ENCODE assay signal across 8 cellular contexts in genomic region chr17:55422828-55423164, GRCh38. TPM values are rescaled to one million over a fixed set of nuclear protein-coding genes. Genes with fewer than 3 reads are reported as not detected.
DNase-seq lines count a peak whose midpoint lies in the region; ATAC-seq, FAIRE-seq and TF ChIP-seq lines count a peak whose summit lies in the region.
"Not testable (repeated sequence)": the region's sequence is repeated elsewhere in the genome, so short reads cannot be mapped to it uniquely, and the experiment has no call there.

No MANE protein-coding gene starts in this region.

- TF ChIP-seq CTCF in 22Rv1 (IDR thresholded peaks at IDR 0.05); DND-41 (IDR thresholded peaks at IDR 0.05; ENCODE audit: borderline replicate concordance, extremely low read depth, low read length, poor library complexity, severe bottlenecking); K562 (IDR thresholded peaks at IDR 0.05 in 2 of 3, conservative IDR thresholded peaks at IDR 0.05 in 1 of 3; ENCODE audit: insufficient read depth in 2 of 3, low read depth in 1 of 3, low read length in 3 of 3); nephron progenitor cell (IDR thresholded peaks at IDR 0.05): not testable (repeated sequence)

- H3K27ac ChIP-seq in 22Rv1: peak overlapping the region; percentile 69
- H3K27ac ChIP-seq in DND-41 (ENCODE audit: low read length); K562 (ENCODE audit: extremely low read depth, low read depth, low read length); mesenchymal stem cell (ENCODE audit: low read length, poor library complexity, severe bottlenecking): not testable (repeated sequence)

- not testable (repeated sequence) for H3K18ac ChIP-seq in mesenchymal stem cell (ENCODE audit: low read depth in 1 of 2, low read length in 2 of 2)

- H3K4me1 ChIP-seq in DND-41 (ENCODE audit: insufficient read depth, low read length) (peaks cover 32% of the 10 kb centered on the region), K562 (replicated peaks in 1 of 2; ENCODE audit: control insufficient read depth in 2 of 2, insufficient read depth in 2 of 2, low read length in 2 of 2) (peaks cover 11% of the 10 kb centered on the region in 2 experiments)
- H3K4me1 ChIP-seq in mesenchymal stem cell (ENCODE audit: control insufficient read depth, insufficient read depth, low read depth, low read length): not testable (repeated sequence)

- not testable (repeated sequence) for H3K4me3 ChIP-seq in DND-41 (ENCODE audit: low read depth in 1 of 2, low read length in 2 of 2); K562; mesenchymal stem cell (ENCODE audit: insufficient read depth in 1 of 2, low read depth in 1 of 2, low read length in 2 of 2)

- not testable (repeated sequence) for H2BK120ac ChIP-seq in mesenchymal stem cell (ENCODE audit: low read depth, low read length)

- H3K9ac ChIP-seq in DND-41 (ENCODE audit: low read depth, low read length); K562 (ENCODE audit: insufficient read depth in 1 of 2, low read depth in 2 of 2, low read length in 2 of 2); mesenchymal stem cell (ENCODE audit: low read length): not testable (repeated sequence)

- H3K9me1 ChIP-seq in K562 (ENCODE audit: control insufficient read depth, insufficient read depth, low read length): not testable (repeated sequence)

- H2BK15ac ChIP-seq in mesenchymal stem cell (ENCODE audit: low read depth, poor library complexity, severe bottlenecking): not testable (repeated sequence)

- not testable (repeated sequence) for FAIRE-seq in K562 (lab: Jason Lieb, UNC)

- H3K9me3 ChIP-seq in DND-41 (ENCODE audit: insufficient read depth, low read length, severe bottlenecking); K562 (replicated peaks; ENCODE audit: control insufficient read depth, insufficient read depth, low read depth, low read length); mesenchymal stem cell (ENCODE audit: control insufficient read depth, low read length): not testable (repeated sequence)

- not testable (repeated sequence) for H4K91ac ChIP-seq in mesenchymal stem cell (ENCODE audit: low read length)

- not testable (repeated sequence) for TF ChIP-seq POLR2A in K562 (conservative IDR thresholded peaks at IDR 0.05)

- H3K23ac ChIP-seq in mesenchymal stem cell (ENCODE audit: low read length in 2 of 2): not testable (repeated sequence)

- H2AFZ ChIP-seq in DND-41 (ENCODE audit: low read depth, low read length) (peak overlapping the region; percentile 36; the same call in 1 of the 2 replicates), K562 (ENCODE audit: low read depth, low read length) (peak overlapping the region; percentile 64; the same call in 1 of the 2 replicates)
- not testable (repeated sequence) for H2AFZ ChIP-seq in mesenchymal stem cell (ENCODE audit: low read depth, low read length)

- peak overlapping the region; percentile 7 for H4K8ac ChIP-seq in mesenchymal stem cell (ENCODE audit: low read length)

- BruUV-seq in K562 (replicated peaks; lab: Mats Ljungman, UMichigan): not testable (repeated sequence)

- H3K79me1 ChIP-seq in mesenchymal stem cell (replicated peaks; ENCODE audit: low read length, poor library complexity, severe bottlenecking): peaks cover 17% of the 10 kb centered on the region

- H3K79me2 ChIP-seq in DND-41 (ENCODE audit: insufficient read depth, low read length) (peaks cover 39% of the 10 kb centered on the region), K562 (ENCODE audit: control insufficient read depth, insufficient read depth, low read length) (peaks cover 27% of the 10 kb centered on the region)

- POLR2A ChIA-PET in T-cell (lab: Charles Lee): not testable (repeated sequence)
- POLR2A ChIA-PET in K562 (lab: Yijun Ruan, JAX): interaction anchor here (1.3 kb wide), 1 partner anchor 70 kb away, joined by 3 read pairs; no protein-coding TSS in a partner anchor

- H3K27ac Mint-ChIP-seq in T-cell, nephron progenitor cell: not testable (repeated sequence)
- H3K27ac Mint-ChIP-seq in stimulated activated naive CD8-positive, alpha-beta T cell treated with anti-CD3 and anti-CD28 coated beads, Interleukin-15, Interleukin-2, amounts not matched to agents 100 ng/mL and 50 ng/mL, for 24 hours: peak overlapping the region; percentile 50

- not testable (repeated sequence) for ATAC-seq in DND-41 (ENCODE audit: insufficient read depth, low read depth); T-cell (replicated peaks in 1 of 4); K562

- in situ Hi-C loops in K562 (cut with MboI): not testable (repeated sequence)

- peak overlapping the region in 1 of 2 experiments; percentile 54 for H2BK12ac ChIP-seq in mesenchymal stem cell (ENCODE audit: low read length in 2 of 2)

- H3K14ac ChIP-seq in mesenchymal stem cell (ENCODE audit: low read length in 2 of 2): not testable (repeated sequence)

- H3K27me3 Mint-ChIP-seq in T-cell (peaks cover 18 to 26% of the 10 kb centered on the region in 2 donors), nephron progenitor cell (ENCODE audit: low read depth, poor library complexity) (peaks cover 24% of the 10 kb centered on the region)
- peaks cover 33% of the 10 kb centered on the region for H3K27me3 Mint-ChIP-seq in stimulated activated naive CD8-positive, alpha-beta T cell treated with anti-CD3 and anti-CD28 coated beads, Interleukin-15, Interleukin-2, amounts not matched to agents 100 ng/mL and 50 ng/mL, for 24 hours

- not testable (repeated sequence) for H2BK5ac ChIP-seq in mesenchymal stem cell (ENCODE audit: low read depth, low read length, poor library complexity, severe bottlenecking)

- CTCF ChIA-PET in T-cell (lab: Charles Lee); K562 (lab: Yijun Ruan, JAX; ENCODE audit: low intra/inter-chr PET ratio): not testable (repeated sequence)

- not testable (repeated sequence) for H3K36me3 Mint-ChIP-seq in T-cell
- peaks cover 20% of the 10 kb centered on the region for H3K36me3 Mint-ChIP-seq in nephron progenitor cell (ENCODE audit: low read depth)
- H3K36me3 Mint-ChIP-seq in stimulated activated naive CD8-positive, alpha-beta T cell treated with anti-CD3 and anti-CD28 coated beads, Interleukin-15, Interleukin-2, amounts not matched to agents 100 ng/mL and 50 ng/mL, for 24 hours (ENCODE audit: low read depth): peaks cover 14% of the 10 kb centered on the region

- not testable (repeated sequence) for DNase-seq in DND-41; T-cell; K562 (ENCODE audit: extremely low read depth in 1 of 4, low spot score in 3 of 4); mesenchymal stem cell; nephron progenitor cell
- peak; percentile 33 for DNase-seq in HuH-7.5 (ENCODE audit: low spot score)

- 19% methylated on average over 6 of the region's 6 CpGs for WGBS in K562 (ENCODE audit: insufficient coverage, low coverage, missing lambda C conversion rate)
- 90% methylated on average over 4 of the region's 6 CpGs for WGBS in mesenchymal stem cell

- TF ChIP-seq RAD21 in K562 (CRISPR knock-in tag; conservative IDR thresholded peaks at IDR 0.05 in 1 of 2, IDR thresholded peaks at IDR 0.05 in 1 of 2): not testable (repeated sequence)

- H3K9me3 Mint-ChIP-seq in T-cell; stimulated activated naive CD8-positive, alpha-beta T cell treated with anti-CD3 and anti-CD28 coated beads, Interleukin-15, Interleukin-2, amounts not matched to agents 100 ng/mL and 50 ng/mL, for 24 hours: not testable (repeated sequence)
- peaks cover 14% of the 10 kb centered on the region for H3K9me3 Mint-ChIP-seq in nephron progenitor cell

- H2AK5ac ChIP-seq in mesenchymal stem cell (ENCODE audit: low read length, severe bottlenecking): not testable (repeated sequence)

- peak overlapping the region; percentile 28 to 88 (median 40) for H3K4me3 Mint-ChIP-seq in T-cell
- H3K4me3 Mint-ChIP-seq in nephron progenitor cell: peak overlapping the region; percentile 52
- H3K4me3 Mint-ChIP-seq in stimulated activated naive CD8-positive, alpha-beta T cell treated with anti-CD3 and anti-CD28 coated beads, Interleukin-15, Interleukin-2, amounts not matched to agents 100 ng/mL and 50 ng/mL, for 24 hours: peak overlapping the region; percentile 30

- peaks cover 27 to 32% (median 32%) of the 10 kb centered on the region in 3 donors for H3K4me1 Mint-ChIP-seq in T-cell
- peaks cover 27% of the 10 kb centered on the region for H3K4me1 Mint-ChIP-seq in nephron progenitor cell
- H3K4me1 Mint-ChIP-seq in stimulated activated naive CD8-positive, alpha-beta T cell treated with anti-CD3 and anti-CD28 coated beads, Interleukin-15, Interleukin-2, amounts not matched to agents 100 ng/mL and 50 ng/mL, for 24 hours (ENCODE audit: low read depth): peaks cover 52% of the 10 kb centered on the region

- H3K27me3 ChIP-seq in DND-41 (ENCODE audit: insufficient read depth, low read length, poor library complexity): peaks cover 22% of the 10 kb centered on the region
- H3K27me3 ChIP-seq in K562 (ENCODE audit: control insufficient read depth in 2 of 2, insufficient read depth in 2 of 2, low read length in 2 of 2); mesenchymal stem cell (ENCODE audit: control insufficient read depth in 1 of 2, insufficient read depth in 1 of 2, low read length in 2 of 2): not testable (repeated sequence)

- not testable (repeated sequence) for TF ChIP-seq EP300 in K562 (IDR thresholded peaks at IDR 0.05; ENCODE audit: low read length)

- H4K20me1 ChIP-seq in DND-41 (ENCODE audit: insufficient read depth, low read length); K562 (replicated peaks; ENCODE audit: control insufficient read depth, insufficient read depth, low read length): not testable (repeated sequence)

- intact Hi-C loops in K562 (cut with micrococcal nuclease): loop anchor here (5.0 kb wide), 1 partner anchor 75 kb away; no protein-coding TSS in a partner anchor

- H3K4ac ChIP-seq in mesenchymal stem cell (ENCODE audit: low read depth in 1 of 2, low read length in 2 of 2): peak overlapping the region in 1 of 2 experiments; percentile 49

- peaks cover 14% of the 10 kb centered on the region for H3K36me3 ChIP-seq in DND-41 (ENCODE audit: insufficient read depth, low read length)
- not testable (repeated sequence) for H3K36me3 ChIP-seq in K562 (ENCODE audit: control insufficient read depth, insufficient read depth, low read length); mesenchymal stem cell (ENCODE audit: control insufficient read depth in 1 of 2, insufficient read depth in 2 of 2, low read depth in 1 of 2, low read length in 2 of 2)

- H3K4me2 ChIP-seq in DND-41 (ENCODE audit: insufficient read depth, low read length) (peak overlapping the region; percentile 94; the same call in 1 of the 2 replicates), K562 (ENCODE audit: insufficient read depth, low read length) (peak overlapping the region; percentile 3; the same call in 1 of the 2 replicates)
- H3K4me2 ChIP-seq in mesenchymal stem cell (ENCODE audit: low read length, poor library complexity, severe bottlenecking): not testable (repeated sequence)

RNA-seq across cellular contexts. Expression of gene MMD, which starts 1.2 kb away (rescaled TPM):
- total RNA-seq in T-cell (10 to 100 TPM; 12.8 to 26.3 (median 17.5) TPM), K562 (2014; rRNA removed) (6.7 and 11.0 TPM in 2 replicates), K562 (2014; rRNA removed; fragmentation: Illumina TruSeq; extraction: Trizol) (10.7 and 11.7 TPM in 2 replicates), K562 (2015; rRNA removed; fragmentation: Illumina TruSeq; extraction: Trizol) (7.3 and 8.8 TPM in 2 replicates), K562 (2021) (15.2 TPM in 2 replicates)
- total RNA-seq in K562 (2011; cell fraction: chromatin; rRNA removed; ENCODE audit: low replicate concordance): 16.5 and 29.7 TPM in 2 replicates
- 11.6 and 13.0 TPM in 2 replicates for total RNA-seq in K562 (2011; cell fraction: nucleolus; rRNA removed)
- total RNA-seq in K562 (2011; cell fraction: nucleoplasm; rRNA removed): 17.2 and 29.8 TPM in 2 replicates
- polyA plus RNA-seq in K562 (2011; rRNA removed) (17.7 and 18.9 TPM in 2 replicates), K562 (2014; fragmentation: Illumina TruSeq; extraction: Trizol) (9.6 and 11.1 TPM in 2 replicates), K562 (2014; fragmentation: Nextera tagmentation; extraction: Ambion mirVana) (1 to 10 TPM; 3.1 to 4.0 TPM), K562 (2014; rRNA removed) (11.5 and 12.6 TPM in 2 replicates)
- 9.2 and 11.6 TPM in 2 replicates for polyA plus RNA-seq in K562 (2011; cell fraction: cytosol; rRNA removed)
- polyA plus RNA-seq in K562 (2011; cell fraction: nucleus; rRNA removed): 12.3 and 13.0 TPM in 2 replicates
- polyA plus RNA-seq in K562 (2012): 8.0 and 11.8 TPM in 2 replicates
- 14.3 TPM in 2 replicates for polyA minus RNA-seq in K562 (2011; rRNA and poly(A)+ RNA removed)
- 3.5 and 7.0 TPM in 2 replicates for polyA minus RNA-seq in K562 (2011; cell fraction: cytosol; rRNA and poly(A)+ RNA removed)
- polyA minus RNA-seq in K562 (2011; cell fraction: nucleus; rRNA and poly(A)+ RNA removed): 9.4 and 13.0 TPM in 2 replicates
- polyA plus RNA-seq in mesenchymal stem cell (2013, experiment 1 of 2): 126 TPM
- 132 TPM for polyA plus RNA-seq in mesenchymal stem cell (2013, experiment 2 of 2)
